12 cellular contexts compared by ENCODE assay signal in genomic region chr21:35565204-35565611, GRCh38.
DNase-seq lines count a peak whose midpoint lies in the region; ATAC-seq and TF ChIP-seq lines count a peak whose summit lies in the region.
"Had no signal": no experiment of that assay in that cellular context is flagged by ENCODE, and none has a peak within 500 bp of the region (broad histone marks: within the 10 kb centered on the region; RNA-seq: fewer than 3 reads in every experiment).

No MANE protein-coding gene starts in this region.

- no peak for TF ChIP-seq EP300 in transverse colon (IDR thresholded peaks at IDR 0.05; ENCODE audit: low read depth)

- TF ChIP-seq CTCF in MCF 10A (IDR thresholded peaks at IDR 0.05; ENCODE audit: unreplicated experiment) (no peak), lung (IDR thresholded peaks at IDR 0.05; ENCODE audit: control extremely low read depth, extremely low read depth) (no peak), transverse colon (IDR thresholded peaks at IDR 0.05) (no peak)

- ATAC-seq in lung (ENCODE audit: insufficient read depth, low FRiP score) (no peak), HG02798 (IDR thresholded peaks at IDR 0.05; ENCODE audit: poor library complexity, unreplicated experiment) (no peak), HG03469 (IDR thresholded peaks at IDR 0.05; ENCODE audit: unreplicated experiment) (no peak)
- ATAC-seq: lower lobe of right lung had no signal

- intact Hi-C loops in MCF 10A (cut with micrococcal nuclease) (no loop called here), transverse colon (cut with DNase I; ENCODE audit: low total_unique reads) (no loop called here)

- DNase-seq in AG08395 (ENCODE audit: low spot score) (peak; percentile 88), MG63 (peak; percentile 64), MCF 10A (ENCODE audit: unreplicated experiment) (peak; percentile 39), lung (ENCODE audit: low spot score) (peak; percentile 31), transverse colon (no peak), NCI-H2227 treated with DMSO at 0.1 percent for 48 hours (lab: John Stamatoyannopoulos, UW) (no peak)
- DNase-seq: activated CD4-positive, alpha-beta T cell treated with anti-CD3 and anti-CD28 coated beads, Interleukin-2, amount 50 U/mL, for 1 hour; CD4-positive, alpha-beta T cell; lower lobe of right lung; NCI-H524 had no signal

- no peak overlapping the region for H3K4me3 ChIP-seq in MG63
- no peak overlapping the region for H3K4me3 ChIP-seq in lung
- no peak overlapping the region for H3K4me3 ChIP-seq in transverse colon
- H3K4me3 ChIP-seq: lower lobe of right lung had no signal

- in situ Hi-C loops in transverse colon (cut with MboI; ENCODE audit: low pct_ligation_motif_present in 1 of 4, low pct_unique_long_range_greater_than_20kb in 1 of 4, low sequenced_read_pairs in 3 of 4) = no loop called here

- H3K27me3 Mint-ChIP-seq in MCF 10A (ENCODE audit: insufficient read depth, unreplicated experiment) = no peaks in the 10 kb centered on the region
- H3K27me3 Mint-ChIP-seq: CD4-positive, alpha-beta T cell had no signal

- POLR2A ChIA-PET in MCF 10A (lab: Yijun Ruan, JAX) = interaction anchor here (1.3 kb wide), 1 partner anchor 10 kb away, joined by 3 read pairs; no protein-coding TSS in a partner anchor

- peaks cover 5% of the 10 kb centered on the region for H3K4me1 Mint-ChIP-seq in MCF 10A (ENCODE audit: insufficient read depth, unreplicated experiment)

- H3K9me3 ChIP-seq in MG63 = no peaks in the 10 kb centered on the region
- H3K9me3 ChIP-seq in lung (ENCODE audit: control insufficient read depth in 2 of 2, insufficient read depth in 1 of 2, low read length in 1 of 2) = no peaks in the 10 kb centered on the region
- H3K9me3 ChIP-seq in transverse colon = no peaks in the 10 kb centered on the region
- H3K9me3 ChIP-seq: lower lobe of right lung had no signal

- H3K27ac ChIP-seq in lung (ENCODE audit: low read depth in 1 of 2, low read length in 1 of 2) (peak overlapping the region in 1 of 2 donors; percentile 14), transverse colon (no peak overlapping the region)
- H3K27ac ChIP-seq: lower lobe of right lung had no signal

- H3K27me3 ChIP-seq in MG63 (no peaks in the 10 kb centered on the region), lung (ENCODE audit: control insufficient read depth, insufficient read depth) (no peaks in the 10 kb centered on the region), transverse colon (no peaks in the 10 kb centered on the region)

- no peaks in the 10 kb centered on the region for H3K9me3 Mint-ChIP-seq in MCF 10A (ENCODE audit: unreplicated experiment)
- H3K9me3 Mint-ChIP-seq: CD4-positive, alpha-beta T cell had no signal

- no peaks in the 10 kb centered on the region for H3K36me3 ChIP-seq in MG63
- H3K36me3 ChIP-seq in lung (ENCODE audit: control insufficient read depth in 2 of 2, insufficient read depth in 2 of 2, low read length in 2 of 2) = no peaks in the 10 kb centered on the region
- no peaks in the 10 kb centered on the region for H3K36me3 ChIP-seq in transverse colon
- H3K36me3 ChIP-seq: lower lobe of right lung had no signal

- 45 to 71% methylated on average over 5 of the region's 5 CpGs for WGBS in lung, 2 donors
- WGBS in transverse colon (ENCODE audit: low coverage in 1 of 2), 2 donors = 48 to 80% methylated on average over 1 to 5 of the region's 5 CpGs

- H3K4me1 ChIP-seq in lung (ENCODE audit: control insufficient read depth in 2 of 2, insufficient read depth in 2 of 2, low read length in 2 of 2) (peaks cover 0 to 3% of the 10 kb centered on the region in 2 donors), transverse colon (no peaks in the 10 kb centered on the region)
- H3K4me1 ChIP-seq: lower lobe of right lung had no signal

- no peak overlapping the region for H3K4me3 Mint-ChIP-seq in MCF 10A (ENCODE audit: unreplicated experiment)
- H3K4me3 Mint-ChIP-seq: CD4-positive, alpha-beta T cell had no signal

- CTCF ChIA-PET in MCF 10A (lab: Yijun Ruan, JAX) = no interaction called here

- no TSS peak for BruUV-seq in MCF 10A (replicated peaks; lab: Mats Ljungman, UMichigan)

- TF ChIP-seq POLR2A in transverse colon (IDR thresholded peaks at IDR 0.05) = no peak

- H3K36me3 Mint-ChIP-seq in MCF 10A (ENCODE audit: insufficient read depth, unreplicated experiment) = no peaks in the 10 kb centered on the region

- H3K27ac Mint-ChIP-seq in MCF 10A (ENCODE audit: low read depth, unreplicated experiment) = no peak overlapping the region
- H3K27ac Mint-ChIP-seq: CD4-positive, alpha-beta T cell had no signal

Comparison
In these comparisons a context has a peak if more than half of its experiments do, and no peak if none do; other contexts are left out.
1. DNase-seq: peak in AG08395 (single experiment), MG63 (single experiment), MCF 10A (single experiment) and lung (single experiment); none in transverse colon (single experiment) and NCI-H2227 treated with DMSO at 0.1 percent for 48 hours (single experiment).